2 cellular contexts compared by ENCODE assay signal in the genomic region with DNA sequence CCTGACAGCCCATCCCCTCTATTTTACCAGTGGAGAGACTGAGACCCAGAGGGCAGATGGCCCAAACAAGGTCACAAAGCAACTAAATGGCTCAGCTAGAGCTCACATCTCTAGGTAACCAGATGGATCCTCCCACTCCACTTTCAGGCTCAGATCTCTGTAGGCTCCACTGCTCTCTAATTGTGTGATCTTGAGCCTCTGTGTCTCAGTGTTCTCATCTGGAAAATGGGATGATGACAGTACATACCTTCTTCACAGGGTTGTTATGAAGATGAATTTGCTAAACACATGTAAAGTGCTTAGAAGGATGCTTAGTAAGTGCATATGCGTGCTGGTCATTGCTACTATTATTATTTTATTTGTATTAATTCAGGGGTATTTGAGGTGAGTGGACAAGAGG.
TF ChIP-seq lines count a peak whose summit lies in the region.

No MANE protein-coding gene starts in this region.

TF ChIP-seq in HepG2, 621 proteins besides CTCF, POLR2A, EP300 and RAD21:
- TF ChIP-seq TRIM22 (IDR thresholded peaks at IDR 0.05): no peak
- TF ChIP-seq ZNF629 (CRISPR knock-in tag; conservative IDR thresholded peaks at IDR 0.05): peak; percentile 62

TF ChIP-seq in GM12891, 5 proteins besides CTCF, POLR2A, EP300 and RAD21:
- TF ChIP-seq POLR2AphosphoS5 (IDR thresholded peaks at IDR 0.05; ENCODE audit: low read depth, low read length) (no peak), POU2F2 (IDR thresholded peaks at IDR 0.05; ENCODE audit: low read depth, low read length) (no peak), TAF1 (IDR thresholded peaks at IDR 0.05; ENCODE audit: low read depth, low read length) (no peak), SPI1 (IDR thresholded peaks at IDR 0.05; ENCODE audit: low read depth, low read length) (no peak), PAX5 (IDR thresholded peaks at IDR 0.05; ENCODE audit: insufficient read depth, low read length, severe bottlenecking) (no peak)
